ENCODE assay signal across 9 cellular contexts in the genomic region with DNA sequence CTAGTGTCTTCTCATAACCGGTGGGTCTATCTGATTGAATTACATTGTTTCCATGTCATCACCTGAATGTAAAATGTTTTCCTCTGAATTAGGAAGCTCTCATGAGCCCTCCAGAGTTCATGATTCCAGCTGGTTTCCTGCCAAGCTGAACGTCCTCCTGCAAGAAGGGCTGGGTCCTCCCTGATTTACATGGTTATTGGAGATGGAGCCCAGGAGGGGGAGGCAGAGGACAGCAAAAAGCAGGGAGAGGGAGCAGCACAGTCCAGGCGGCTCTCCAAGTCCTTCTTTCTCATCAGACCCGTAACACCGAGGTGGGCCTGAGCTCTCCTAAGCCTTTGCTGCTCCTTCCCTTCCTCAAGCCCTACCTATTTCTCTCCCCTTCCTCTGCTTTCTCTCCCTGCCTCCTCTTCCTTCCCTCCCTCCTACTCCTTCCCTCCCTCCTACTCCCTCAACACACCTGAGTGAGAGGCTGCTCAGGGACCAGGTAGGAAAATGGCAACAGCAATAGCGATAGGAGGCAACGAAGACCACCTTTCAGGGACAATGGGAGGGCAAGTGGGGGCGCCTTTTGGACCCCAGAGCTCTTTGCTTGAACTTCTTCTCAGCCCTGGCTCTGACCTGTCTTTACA.
DNase-seq lines count a peak whose midpoint lies in the region; ATAC-seq and TF ChIP-seq lines count a peak whose summit lies in the region.
"Had no signal": no experiment of that assay in that cellular context is flagged by ENCODE, and none has a peak within 500 bp of the region (broad histone marks: within the 10 kb centered on the region; RNA-seq: fewer than 3 reads in every experiment).

No MANE protein-coding gene starts in this region.

- H3K9me3 Mint-ChIP-seq in Caco-2 (ENCODE audit: unreplicated experiment): peaks cover 11% of the 10 kb centered on the region

- no peak overlapping the region for H3K27ac Mint-ChIP-seq in Caco-2 (ENCODE audit: unreplicated experiment)

- intact Hi-C loops in Caco-2 (cut with micrococcal nuclease; ENCODE audit: unreplicated experiment): loop anchor here (5.0 to 10.0 kb wide), 2 partner anchors 1066 to 1139 kb away; no protein-coding TSS in a partner anchor

- no peak overlapping the region for H3K27ac ChIP-seq in OCI-LY1 (ENCODE audit: low read depth, low read length, poor library complexity, severe bottlenecking)
- H3K27ac ChIP-seq: HL-60 had no signal

- peak; percentile 46 to 55 for DNase-seq in Caco-2
- peak; percentile 25 for DNase-seq in HT1080 (ENCODE audit: low read depth)
- DNase-seq in epithelial cell of esophagus (ENCODE audit: low read depth): peak; percentile 52
- peak; percentile 67 for DNase-seq in mucosa of gallbladder (ENCODE audit: low spot score)
- DNase-seq in NCI-H187 treated with DMSO at 0.1 percent for 48 hours (lab: John Stamatoyannopoulos, UW): no peak

- no peaks in the 10 kb centered on the region for H3K36me3 ChIP-seq in Caco-2 (ENCODE audit: control insufficient read depth, insufficient read depth, low read length)
- H3K36me3 ChIP-seq in OCI-LY1 (ENCODE audit: insufficient read depth, low read length): no peaks in the 10 kb centered on the region

- no peaks in the 10 kb centered on the region for H3K9me3 ChIP-seq in Caco-2
- H3K9me3 ChIP-seq in OCI-LY1 (ENCODE audit: low read length): peaks cover 3% of the 10 kb centered on the region; the same call in 1 of the 2 replicates

- H3K4me1 Mint-ChIP-seq in Caco-2 (ENCODE audit: low read depth, unreplicated experiment): no peaks in the 10 kb centered on the region

- H4K20me1 ChIP-seq in OCI-LY1 (ENCODE audit: insufficient read depth, low read length): no peaks in the 10 kb centered on the region

- no peaks in the 10 kb centered on the region for H3K36me3 Mint-ChIP-seq in Caco-2 (ENCODE audit: insufficient read depth, unreplicated experiment)

- H3F3A ChIP-seq in OCI-LY1 (ENCODE audit: insufficient read depth, low read length): no peaks in the 10 kb centered on the region

- no peak overlapping the region for H3K4me2 ChIP-seq in OCI-LY1 (ENCODE audit: low read length)

- H3K4me3 ChIP-seq in Caco-2 (ENCODE audit: low read depth, low read length): no peak overlapping the region
- H3K4me3 ChIP-seq in OCI-LY1 (ENCODE audit: low read depth, low read length, poor library complexity, severe bottlenecking): no peak overlapping the region
- no peak overlapping the region for H3K4me3 ChIP-seq in epithelial cell of esophagus (ENCODE audit: low read length)

- no peak overlapping the region for H2AFZ ChIP-seq in OCI-LY1 (ENCODE audit: low read length)

- POLR2A ChIA-PET in Caco-2 (lab: Charles Lee): no interaction called here

- H3K27me3 ChIP-seq in Caco-2 (replicated peaks; ENCODE audit: control insufficient read depth, insufficient read depth, low read length): no peaks in the 10 kb centered on the region
- H3K27me3 ChIP-seq in OCI-LY1 (ENCODE audit: insufficient read depth, low read length): 0 out of 2 replicates have a peak, but pooled peaks cover 4% of the 10 kb centered on the region

- no peaks in the 10 kb centered on the region for H3K79me2 ChIP-seq in OCI-LY1 (ENCODE audit: insufficient read depth, low read length)

- no peaks in the 10 kb centered on the region for H3K4me1 ChIP-seq in Caco-2
- H3K4me1 ChIP-seq in OCI-LY1 (ENCODE audit: insufficient read depth, low read length, severe bottlenecking): no peaks in the 10 kb centered on the region

- H3K4me3 Mint-ChIP-seq in Caco-2 (ENCODE audit: unreplicated experiment): no peak overlapping the region

- no peak for ATAC-seq in GM21381 (IDR thresholded peaks at IDR 0.05; ENCODE audit: unreplicated experiment)
- ATAC-seq in HG03196 (IDR thresholded peaks at IDR 0.05; ENCODE audit: unreplicated experiment): no peak

- CTCF ChIA-PET in Caco-2 (lab: Charles Lee): interaction anchor here (0.6 to 0.7 kb wide), 3 partner anchors 48 to 1041 kb away, joined by 3 to 5 read pairs (median 3); no protein-coding TSS in a partner anchor

- H3K9ac ChIP-seq in OCI-LY1 (ENCODE audit: low read length): no peak overlapping the region

- peaks cover 7% of the 10 kb centered on the region for H3K27me3 Mint-ChIP-seq in Caco-2 (ENCODE audit: insufficient read depth, unreplicated experiment)

- BruUV-seq in Caco-2 (replicated peaks; lab: Mats Ljungman, UMichigan): no TSS peak

- H3K9me2 ChIP-seq in OCI-LY1 (ENCODE audit: low read depth, low read length): no peaks in the 10 kb centered on the region

- TF ChIP-seq CTCF in Caco-2 (IDR thresholded peaks at IDR 0.05; ENCODE audit: insufficient read depth in 1 of 2, low read depth in 1 of 2, low read length in 1 of 2, severe bottlenecking in 1 of 2, unreplicated experiment in 1 of 2) (peak; percentile 53 to 58), OCI-LY1 (IDR thresholded peaks at IDR 0.05; ENCODE audit: low read length) (peak; percentile 11; the same call in 1 of the 2 replicates), epithelial cell of esophagus (IDR thresholded peaks at IDR 0.05; ENCODE audit: insufficient read depth, low read depth, low read length, missing control alignments) (peak; percentile 52)
